Comparison of ENCODE assay signal across 23 cellular contexts in genomic region chr4:57068237-57068981, GRCh38. TPM values are rescaled to one million over a fixed set of nuclear protein-coding genes. Genes with fewer than 3 reads are reported as not detected.
DNase-seq lines count a peak whose midpoint lies in the region; ATAC-seq, FAIRE-seq and TF ChIP-seq lines count a peak whose summit lies in the region.
"Had no signal": no experiment of that assay in that cellular context is flagged by ENCODE, and none has a peak within 500 bp of the region (broad histone marks: within the 10 kb centered on the region; RNA-seq: fewer than 3 reads in every experiment).

No MANE protein-coding gene starts in this region.

- H3K4me1 Mint-ChIP-seq in nephron, result peaks cover 26% of the 10 kb centered on the region
- H3K4me1 Mint-ChIP-seq in stimulated activated effector memory CD8-positive, alpha-beta T cell treated with anti-CD3 and anti-CD28 coated beads, Interleukin-12 subunit alpha, Interleukin-12 subunit beta, amount 100 ng/mL, for 72 hours, result no peaks in the 10 kb centered on the region
- H3K4me1 Mint-ChIP-seq: activated B cell treated with CpG ODN at 0.5 μM for 24 hours had no signal

- no peak for TF ChIP-seq EP300 in K562 (IDR thresholded peaks at IDR 0.05; ENCODE audit: low read length)

- peaks cover 16% of the 10 kb centered on the region for H3K36me3 Mint-ChIP-seq in nephron (ENCODE audit: low read depth)
- no peaks in the 10 kb centered on the region for H3K36me3 Mint-ChIP-seq in stimulated activated effector memory CD8-positive, alpha-beta T cell treated with anti-CD3 and anti-CD28 coated beads, Interleukin-12 subunit alpha, Interleukin-12 subunit beta, amount 100 ng/mL, for 72 hours
- H3K36me3 Mint-ChIP-seq: activated CD4-positive, alpha-beta memory T cell treated with anti-CD3 and anti-CD28 coated beads for 36 hours; stimulated activated naive B cell treated with anti-CD40 and anti-IgM and Interleukin-4, amounts not matched to agents 10 μg/mL and 1 μg/mL and 100 μg/mL, for 72 hours had no signal

- no peak overlapping the region for H3K4me2 ChIP-seq in K562 (ENCODE audit: insufficient read depth, low read length)

- DNase-seq in heart left ventricle, result no peak
- DNase-seq in left cardiac atrium, result no peak
- DNase-seq in K562 (ENCODE audit: extremely low read depth in 1 of 4, low spot score in 3 of 4), result no peak
- DNase-seq in upper lobe of right lung, result no peak
- no peak for DNase-seq in stimulated activated effector memory CD8-positive, alpha-beta T cell treated with anti-CD3 and anti-CD28 coated beads, Interleukin-12 subunit alpha, Interleukin-12 subunit beta, amount 100 ng/mL, for 72 hours (ENCODE audit: low spot score in 2 of 2)
- no peak for DNase-seq in effector memory CD4-positive, alpha-beta T cell
- DNase-seq: activated B cell treated with CpG ODN at 0.5 μM for 24 hours; activated CD4-positive, alpha-beta memory T cell treated with anti-CD3 and anti-CD28 coated beads for 36 hours; activated naive CD4-positive, alpha-beta T cell treated with Interleukin-2 at 50 U/mL for 16 hours; GF-D8; hippocampal formation; NCI-H1417; SIG-M5; stimulated activated naive B cell treated with anti-CD40 and anti-IgM and Interleukin-4, amounts not matched to agents 10 μg/mL and 1 μg/mL and 100 μg/mL, for 72 hours; T-helper 2 cell; transverse colon had no signal

- in situ Hi-C loops in K562 (cut with MboI), result no loop called here

- H3K27ac Mint-ChIP-seq in nephron, result peak overlapping the region in 2 of 3 experiments; percentile 12 to 16
- H3K27ac Mint-ChIP-seq in stimulated activated effector memory CD8-positive, alpha-beta T cell treated with anti-CD3 and anti-CD28 coated beads, Interleukin-12 subunit alpha, Interleukin-12 subunit beta, amount 100 ng/mL, for 72 hours, result no peak overlapping the region
- H3K27ac Mint-ChIP-seq: activated B cell treated with CpG ODN at 0.5 μM for 24 hours; activated CD4-positive, alpha-beta memory T cell treated with anti-CD3 and anti-CD28 coated beads for 36 hours; stimulated activated naive B cell treated with anti-CD40 and anti-IgM and Interleukin-4, amounts not matched to agents 10 μg/mL and 1 μg/mL and 100 μg/mL, for 72 hours had no signal

- no peaks in the 10 kb centered on the region for H4K20me1 ChIP-seq in K562 (replicated peaks; ENCODE audit: control insufficient read depth, insufficient read depth, low read length)

- H3K4me3 Mint-ChIP-seq in nephron, result no peak overlapping the region
- H3K4me3 Mint-ChIP-seq in stimulated activated effector memory CD8-positive, alpha-beta T cell treated with anti-CD3 and anti-CD28 coated beads, Interleukin-12 subunit alpha, Interleukin-12 subunit beta, amount 100 ng/mL, for 72 hours, result no peak overlapping the region
- H3K4me3 Mint-ChIP-seq: activated B cell treated with CpG ODN at 0.5 μM for 24 hours; activated CD4-positive, alpha-beta memory T cell treated with anti-CD3 and anti-CD28 coated beads for 36 hours; stimulated activated naive B cell treated with anti-CD40 and anti-IgM and Interleukin-4, amounts not matched to agents 10 μg/mL and 1 μg/mL and 100 μg/mL, for 72 hours had no signal

- H3K4me1 ChIP-seq in heart left ventricle (peaks cover 13 to 96% (median 76%) of the 10 kb centered on the region in 12 donors), K562 (replicated peaks in 1 of 2; ENCODE audit: control insufficient read depth in 2 of 2, insufficient read depth in 2 of 2, low read length in 2 of 2) (no peaks in the 10 kb centered on the region), upper lobe of right lung (peaks cover 50% of the 10 kb centered on the region)
- no peaks in the 10 kb centered on the region for H3K4me1 ChIP-seq in effector memory CD4-positive, alpha-beta T cell (ENCODE audit: control insufficient read depth, insufficient read depth, low read length, poor library complexity, severe bottlenecking)

- H3K9me3 ChIP-seq in heart left ventricle (no peaks in the 10 kb centered on the region), K562 (replicated peaks; ENCODE audit: control insufficient read depth, insufficient read depth, low read depth, low read length) (no peaks in the 10 kb centered on the region), upper lobe of right lung (no peaks in the 10 kb centered on the region)
- H3K9me3 ChIP-seq in effector memory CD4-positive, alpha-beta T cell (ENCODE audit: control insufficient read depth, low read length), result no peaks in the 10 kb centered on the region
- H3K9me3 ChIP-seq: BLaER1 treated with 17β-estradiol and CSF1 and Interleukin-3, amounts not matched to agents 10 nM and 100 nM; neutrophil; transverse colon had no signal

- no peaks in the 10 kb centered on the region for H3K79me2 ChIP-seq in K562 (ENCODE audit: control insufficient read depth, insufficient read depth, low read length)

- FAIRE-seq in K562 (lab: Jason Lieb, UNC), result no peak
- FAIRE-seq: D721Med, endometrium, H54 had no signal

- no peaks in the 10 kb centered on the region for H3K27me3 Mint-ChIP-seq in nephron (ENCODE audit: low read depth)
- H3K27me3 Mint-ChIP-seq: activated B cell treated with CpG ODN at 0.5 μM for 24 hours; activated CD4-positive, alpha-beta memory T cell treated with anti-CD3 and anti-CD28 coated beads for 36 hours; stimulated activated naive B cell treated with anti-CD40 and anti-IgM and Interleukin-4, amounts not matched to agents 10 μg/mL and 1 μg/mL and 100 μg/mL, for 72 hours had no signal

- H3K9me1 ChIP-seq in K562 (ENCODE audit: control insufficient read depth, insufficient read depth, low read length), result no peaks in the 10 kb centered on the region

- POLR2A ChIA-PET in K562 (lab: Yijun Ruan, JAX), result no interaction called here

- H3K36me3 ChIP-seq in heart left ventricle (peaks cover 0 to 11% (median 5%) of the 10 kb centered on the region in 9 donors), K562 (ENCODE audit: control insufficient read depth, insufficient read depth, low read length) (no peaks in the 10 kb centered on the region), upper lobe of right lung (no peaks in the 10 kb centered on the region)
- H3K36me3 ChIP-seq in effector memory CD4-positive, alpha-beta T cell (ENCODE audit: control insufficient read depth, insufficient read depth, low read length), result no peaks in the 10 kb centered on the region
- H3K36me3 ChIP-seq: neutrophil, transverse colon had no signal

- CTCF ChIA-PET in K562 (lab: Yijun Ruan, JAX; ENCODE audit: low intra/inter-chr PET ratio), result no interaction called here

- H3K4me3 ChIP-seq in heart left ventricle (no peak overlapping the region), K562 (no peak overlapping the region), upper lobe of right lung (no peak overlapping the region)
- H3K4me3 ChIP-seq in effector memory CD4-positive, alpha-beta T cell (ENCODE audit: insufficient read depth, low read depth, low read length, poor library complexity, severe bottlenecking), result no peak overlapping the region
- H3K4me3 ChIP-seq: BLaER1 treated with 17β-estradiol and CSF1 and Interleukin-3, amounts not matched to agents 10 nM and 100 nM; transverse colon had no signal

- TF ChIP-seq POLR2A in heart left ventricle (IDR thresholded peaks at IDR 0.05) (no peak), K562 (conservative IDR thresholded peaks at IDR 0.05) (no peak)

- H3K27ac ChIP-seq in heart left ventricle, result peak overlapping the region; percentile 25 to 81 (median 66)
- H3K27ac ChIP-seq in K562 (ENCODE audit: extremely low read depth, low read depth, low read length), result no peak overlapping the region
- peak overlapping the region; percentile 12 for H3K27ac ChIP-seq in upper lobe of right lung
- no peak overlapping the region for H3K27ac ChIP-seq in effector memory CD4-positive, alpha-beta T cell (ENCODE audit: insufficient read depth, low read length, poor library complexity, severe bottlenecking)
- H3K27ac ChIP-seq: BLaER1 treated with 17β-estradiol and CSF1 and Interleukin-3, amounts not matched to agents 10 nM and 100 nM; neutrophil had no signal

- H3K9ac ChIP-seq in K562 (ENCODE audit: insufficient read depth in 1 of 2, low read depth in 2 of 2, low read length in 2 of 2), result no peak overlapping the region
- H3K9ac ChIP-seq: BLaER1 treated with 17β-estradiol and CSF1 and Interleukin-3, amounts not matched to agents 10 nM and 100 nM had no signal

- TF ChIP-seq RAD21 in K562 (CRISPR knock-in tag; conservative IDR thresholded peaks at IDR 0.05 in 1 of 2, IDR thresholded peaks at IDR 0.05 in 1 of 2), result no peak

- WGBS in heart left ventricle, 4 donors, result 40 to 47% (median 43%) methylated on average over 8 of the region's 8 CpGs
- WGBS in K562 (ENCODE audit: insufficient coverage, low coverage, missing lambda C conversion rate), result under 1% methylated on average over 8 of the region's 8 CpGs

- no peak overlapping the region for H2AFZ ChIP-seq in K562 (ENCODE audit: low read depth, low read length)

- H3K27me3 ChIP-seq in heart left ventricle (no peaks in the 10 kb centered on the region), K562 (ENCODE audit: control insufficient read depth in 2 of 2, insufficient read depth in 2 of 2, low read length in 2 of 2) (peaks cover 4 to 18% of the 10 kb centered on the region in 2 experiments; a peak in 3 of 5 replicates), upper lobe of right lung (no peaks in the 10 kb centered on the region)
- H3K27me3 ChIP-seq in effector memory CD4-positive, alpha-beta T cell (replicated peaks; ENCODE audit: control insufficient read depth, insufficient read depth, low read length, poor library complexity, severe bottlenecking), result peaks cover 4% of the 10 kb centered on the region
- H3K27me3 ChIP-seq: BLaER1 treated with 17β-estradiol and CSF1 and Interleukin-3, amounts not matched to agents 10 nM and 100 nM; neutrophil; transverse colon had no signal

- TF ChIP-seq CTCF in heart left ventricle (IDR thresholded peaks at IDR 0.05), result no peak
- TF ChIP-seq CTCF in K562 (IDR thresholded peaks at IDR 0.05 in 2 of 3, conservative IDR thresholded peaks at IDR 0.05 in 1 of 3; ENCODE audit: insufficient read depth in 2 of 3, low read depth in 1 of 3, low read length in 3 of 3), result no peak
- no peak for TF ChIP-seq CTCF in nephron (IDR thresholded peaks at IDR 0.05; ENCODE audit: unreplicated experiment in 3 of 3)
- TF ChIP-seq CTCF in upper lobe of right lung (IDR thresholded peaks at IDR 0.05), result no peak

- no peaks in the 10 kb centered on the region for H3K9me3 Mint-ChIP-seq in nephron
- H3K9me3 Mint-ChIP-seq in stimulated activated effector memory CD8-positive, alpha-beta T cell treated with anti-CD3 and anti-CD28 coated beads, Interleukin-12 subunit alpha, Interleukin-12 subunit beta, amount 100 ng/mL, for 72 hours, result no peaks in the 10 kb centered on the region
- H3K9me3 Mint-ChIP-seq: activated B cell treated with CpG ODN at 0.5 μM for 24 hours; activated CD4-positive, alpha-beta memory T cell treated with anti-CD3 and anti-CD28 coated beads for 36 hours; stimulated activated naive B cell treated with anti-CD40 and anti-IgM and Interleukin-4, amounts not matched to agents 10 μg/mL and 1 μg/mL and 100 μg/mL, for 72 hours had no signal

- intact Hi-C loops in heart left ventricle (cut with DNase I) (loop anchor here in 2 of 10 donors (5.0 kb wide), 1 partner anchor 34 kb away; no protein-coding TSS in a partner anchor), left cardiac atrium (cut with DNase I) (no loop called here), K562 (cut with micrococcal nuclease) (no loop called here), upper lobe of right lung (cut with DNase I) (no loop called here)

- ATAC-seq in heart left ventricle (peak in 1 of 4 donors; percentile 21), left cardiac atrium (no peak), K562 (no peak), upper lobe of right lung (no peak), HG02678 (IDR thresholded peaks at IDR 0.05; ENCODE audit: unreplicated experiment) (no peak)
- ATAC-seq in stimulated activated effector memory CD8-positive, alpha-beta T cell treated with anti-CD3 and anti-CD28 coated beads, Interleukin-12 subunit alpha, Interleukin-12 subunit beta, amount 100 ng/mL, for 72 hours, result no peak
- ATAC-seq: stimulated activated naive B cell treated with anti-CD40 and anti-IgM and Interleukin-4, amounts not matched to agents 10 μg/mL and 1 μg/mL and 100 μg/mL, for 72 hours had no signal

- BruUV-seq in K562 (replicated peaks; lab: Mats Ljungman, UMichigan), result no TSS peak

RNA-seq across cellular contexts. Expression of gene IGFBP7, which starts 41.8 kb away (rescaled TPM):
- total RNA-seq in heart left ventricle (1,000 to 10,000 TPM in 2 of 9 donors, 100 to 1,000 TPM in 7; 494 to 1,088 (median 585) TPM), left cardiac atrium (100 to 1,000 TPM; 580 to 792 TPM), K562 (2014; rRNA removed) (not detected in 2 replicates), K562 (2014; rRNA removed; fragmentation: Illumina TruSeq; extraction: Trizol) (not detected in 2 replicates), K562 (2015; rRNA removed; fragmentation: Illumina TruSeq; extraction: Trizol) (not detected in 2 replicates), K562 (2021) (0.29 and 0.54 TPM in 2 replicates), upper lobe of right lung (661 TPM)
- polyA plus RNA-seq in heart left ventricle (100 to 1,000 TPM; 458 to 857 TPM), K562 (2011; rRNA removed) (not detected in 2 replicates), K562 (2014; fragmentation: Illumina TruSeq; extraction: Trizol) (not detected in 2 replicates), K562 (2014; fragmentation: Nextera tagmentation; extraction: Ambion mirVana) (under 1 TPM; 0.27 to 0.49 TPM), K562 (2014; rRNA removed) (not detected in 2 replicates)
- total RNA-seq in K562 (2011; cell fraction: chromatin; rRNA removed; ENCODE audit: low replicate concordance), result not detected in 2 replicates
- not detected in 2 replicates for total RNA-seq in K562 (2011; cell fraction: nucleolus; rRNA removed)
- not detected in 2 replicates for total RNA-seq in K562 (2011; cell fraction: nucleoplasm; rRNA removed)
- polyA plus RNA-seq in K562 (2011; cell fraction: cytosol; rRNA removed), result 0.12 and 0.18 TPM in 2 replicates
- polyA plus RNA-seq in K562 (2011; cell fraction: nucleus; rRNA removed), result not detected in 2 replicates
- 0.12 and 0.25 TPM in 2 replicates for polyA plus RNA-seq in K562 (2012)
- not detected in 2 replicates for polyA minus RNA-seq in K562 (2011; rRNA and poly(A)+ RNA removed)
- not detected in 2 replicates for polyA minus RNA-seq in K562 (2011; cell fraction: cytosol; rRNA and poly(A)+ RNA removed)
- not detected in 2 replicates for polyA minus RNA-seq in K562 (2011; cell fraction: nucleus; rRNA and poly(A)+ RNA removed)
- total RNA-seq: activated B cell treated with CpG ODN at 0.5 μM for 24 hours; activated CD4-positive, alpha-beta memory T cell treated with anti-CD3 and anti-CD28 coated beads for 36 hours had no signal

Comparison
In these comparisons a context has a peak if more than half of its experiments do, and no peak if none do; other contexts are left out.
1. H3K27ac ChIP-seq: peak in heart left ventricle (12 of 12) and upper lobe of right lung (single experiment); none in K562 (single experiment) and effector memory CD4-positive, alpha-beta T cell (single experiment).
2. RNA of gene IGFBP7, which starts 41.8 kb away (total RNA-seq): 580 to 792 TPM in left cardiac atrium, 661 TPM in upper lobe of right lung (single experiment) and 494 to 1,088 TPM in heart left ventricle; 0.29 to 0.54 TPM in K562; every median in the first group is over 100 times any median in the second.